8 cellular contexts compared by ENCODE assay signal in the genomic region with DNA sequence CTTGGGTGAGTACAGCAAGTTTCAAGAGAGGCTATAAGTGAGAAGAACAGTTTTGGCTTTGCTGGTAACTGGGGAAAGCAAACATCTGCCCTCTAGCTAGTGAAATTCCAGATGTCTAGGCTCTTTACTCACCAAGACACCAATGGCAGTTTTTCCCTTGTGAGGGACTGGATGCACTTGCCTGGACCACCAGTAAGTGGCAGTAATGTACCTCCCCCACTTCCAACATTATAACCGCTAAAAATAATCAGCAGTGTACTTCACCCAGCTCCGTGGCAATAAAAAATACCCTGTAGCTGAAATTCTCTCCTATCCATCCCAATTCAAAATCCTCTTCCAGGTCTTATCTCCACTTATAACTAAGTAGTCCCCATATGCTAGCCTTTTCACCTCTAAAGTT.
DNase-seq lines count a peak whose midpoint lies in the region; ATAC-seq and TF ChIP-seq lines count a peak whose summit lies in the region.

No MANE protein-coding gene starts in this region.

- H2AFZ ChIP-seq in PC-9 = no peak overlapping the region

- H3K4me3 ChIP-seq in AG04450 (ENCODE audit: low read depth, low read length) (no peak overlapping the region), PC-9 (no peak overlapping the region)
- H3K4me3 ChIP-seq in naive thymus-derived CD4-positive, alpha-beta T cell (ENCODE audit: low read length) = no peak overlapping the region

- H3K4me1 ChIP-seq in PC-9 (replicated peaks; ENCODE audit: insufficient read depth) = no peaks in the 10 kb centered on the region
- no peaks in the 10 kb centered on the region for H3K4me1 ChIP-seq in naive thymus-derived CD4-positive, alpha-beta T cell (ENCODE audit: control insufficient read depth in 2 of 2, insufficient read depth in 2 of 2, low read length in 2 of 2)

- TF ChIP-seq POLR2A in erythroblast (IDR thresholded peaks at IDR 0.05; ENCODE audit: low read length) = no peak

- peak overlapping the region in 4 of 9 donors; percentile 2 to 69 (median 48) for H3K27ac Mint-ChIP-seq in naive thymus-derived CD4-positive, alpha-beta T cell

- H3K27me3 ChIP-seq in AG04450 (ENCODE audit: control insufficient read depth, insufficient read depth, low read length) = no peaks in the 10 kb centered on the region
- no peaks in the 10 kb centered on the region for H3K27me3 ChIP-seq in PC-9 (ENCODE audit: insufficient read depth, low read depth)
- no peaks in the 10 kb centered on the region for H3K27me3 ChIP-seq in naive thymus-derived CD4-positive, alpha-beta T cell (ENCODE audit: control insufficient read depth in 2 of 2, insufficient read depth in 2 of 2, low read length in 2 of 2)

- H3K27me3 Mint-ChIP-seq in naive thymus-derived CD4-positive, alpha-beta T cell = no peaks in the 10 kb centered on the region

- intact Hi-C loops in PC-9 (cut with micrococcal nuclease; ENCODE audit: unreplicated experiment) = no loop called here
- intact Hi-C loops in naive thymus-derived CD4-positive, alpha-beta T cell (cut with micrococcal nuclease) = no loop called here

- peaks cover 0 to 10% (median 0%) of the 10 kb centered on the region in 11 donors for H3K9me3 Mint-ChIP-seq in naive thymus-derived CD4-positive, alpha-beta T cell

- H3K79me2 ChIP-seq in PC-9 (ENCODE audit: low read depth) = no peaks in the 10 kb centered on the region

- no peaks in the 10 kb centered on the region for H3F3A ChIP-seq in PC-9 (ENCODE audit: insufficient read depth, low read depth)

- no peaks in the 10 kb centered on the region for H3K36me3 ChIP-seq in PC-9 (ENCODE audit: low read depth)
- H3K36me3 ChIP-seq in naive thymus-derived CD4-positive, alpha-beta T cell (ENCODE audit: control insufficient read depth in 2 of 3, insufficient read depth in 3 of 3, low read length in 3 of 3) = peaks cover 4 to 45% (median 5%) of the 10 kb centered on the region in 3 experiments

- H3K4me2 ChIP-seq in PC-9 = no peak overlapping the region

- H3K27ac ChIP-seq in AG04450 (ENCODE audit: low read depth, low read length) (no peak overlapping the region), PC-9 (no peak overlapping the region)
- H3K27ac ChIP-seq in naive thymus-derived CD4-positive, alpha-beta T cell (ENCODE audit: low read depth, low read length) = no peak overlapping the region

- peak; percentile 32 for DNase-seq in AG04450 (ENCODE audit: low read depth, low spot score)
- no peak for DNase-seq in PC-9
- peak; percentile 56 to 62 for DNase-seq in erythroblast (lab: John Stamatoyannopoulos, UW)
- no peak for DNase-seq in naive thymus-derived CD4-positive, alpha-beta T cell
- no peak for DNase-seq in NOMO-1 treated with dmso at 0.1 percent for 144 hours (lab: John Stamatoyannopoulos, UW; ENCODE audit: unreplicated experiment)

- POLR2A ChIA-PET in AG04450 (lab: Yijun Ruan, JAX) = no interaction called here
- POLR2A ChIA-PET in PC-9 (lab: Charles Lee; ENCODE audit: unreplicated experiment) = no interaction called here
- POLR2A ChIA-PET in naive thymus-derived CD4-positive, alpha-beta T cell (lab: Charles Lee) = interaction anchor here (0.6 kb wide), 1 partner anchor 35 kb away, joined by 4 read pairs; no protein-coding TSS in a partner anchor

- no peaks in the 10 kb centered on the region for H3K9me3 ChIP-seq in AG04450 (ENCODE audit: control insufficient read depth, insufficient read depth, low read length)
- H3K9me3 ChIP-seq in PC-9 (ENCODE audit: insufficient read depth, low read depth) = no peaks in the 10 kb centered on the region
- H3K9me3 ChIP-seq in naive thymus-derived CD4-positive, alpha-beta T cell (ENCODE audit: control insufficient read depth in 2 of 3, low read length in 3 of 3) = no peaks in the 10 kb centered on the region

- H3K4me3 Mint-ChIP-seq in naive thymus-derived CD4-positive, alpha-beta T cell = no peak overlapping the region

- H3K4me1 Mint-ChIP-seq in naive thymus-derived CD4-positive, alpha-beta T cell = peaks cover 2 to 35% (median 24%) of the 10 kb centered on the region in 7 donors

- no peaks in the 10 kb centered on the region for H4K20me1 ChIP-seq in PC-9 (ENCODE audit: insufficient read depth)

- no peaks in the 10 kb centered on the region for H3K9me2 ChIP-seq in PC-9 (ENCODE audit: insufficient read depth)

- TF ChIP-seq CTCF in AG04450 (IDR thresholded peaks at IDR 0.05; ENCODE audit: low read depth, low read length) = peak; percentile 93
- TF ChIP-seq CTCF in GM12873 (IDR thresholded peaks at IDR 0.05; ENCODE audit: insufficient read depth, low read depth, low read length, missing control alignments) = peak; percentile 76
- peak; percentile 37; the same call in 1 of the 2 replicates for TF ChIP-seq CTCF in PC-9 (conservative IDR thresholded peaks at IDR 0.05)

- BruUV-seq in PC-9 (replicated peaks; lab: Mats Ljungman, UMichigan) = no TSS peak

- CTCF ChIA-PET in AG04450 (lab: Charles Lee) (interaction anchor here (0.6 to 1.8 kb wide), 22 partner anchors 9 to 938 kb away, joined by 3 to 9 read pairs (median 3); no protein-coding TSS in a partner anchor), PC-9 (lab: Charles Lee) (interaction anchor here (0.5 kb wide), 1 partner anchor 1830 kb away, joined by 3 read pairs; no protein-coding TSS in a partner anchor)
- CTCF ChIA-PET in naive thymus-derived CD4-positive, alpha-beta T cell (lab: Charles Lee) = no interaction called here

- H3K36me3 Mint-ChIP-seq in naive thymus-derived CD4-positive, alpha-beta T cell = peaks cover 35 to 92% (median 74%) of the 10 kb centered on the region in 5 donors

- ATAC-seq in HG03064 (IDR thresholded peaks at IDR 0.05; ENCODE audit: low read depth, unreplicated experiment) = peak; percentile 79
- peak; percentile 67 for ATAC-seq in naive thymus-derived CD4-positive, alpha-beta T cell
- ATAC-seq in GM21390 (IDR thresholded peaks at IDR 0.05; ENCODE audit: unreplicated experiment) = no peak

Comparison
In these comparisons a context has a peak if more than half of its experiments do, and no peak if none do; other contexts are left out.
1. DNase-seq: peak in AG04450 (single experiment) and erythroblast (2 of 2); none in PC-9 (0 of 2), naive thymus-derived CD4-positive, alpha-beta T cell (0 of 9) and NOMO-1 treated with dmso at 0.1 percent for 144 hours (single experiment).
2. CTCF ChIP-seq: peak in every context shown above with its lines; median percentile 93 in AG04450; 76 in GM12873; 37 in PC-9.